Comparison of ENCODE assay signal across 20 cellular contexts in the genomic region with DNA sequence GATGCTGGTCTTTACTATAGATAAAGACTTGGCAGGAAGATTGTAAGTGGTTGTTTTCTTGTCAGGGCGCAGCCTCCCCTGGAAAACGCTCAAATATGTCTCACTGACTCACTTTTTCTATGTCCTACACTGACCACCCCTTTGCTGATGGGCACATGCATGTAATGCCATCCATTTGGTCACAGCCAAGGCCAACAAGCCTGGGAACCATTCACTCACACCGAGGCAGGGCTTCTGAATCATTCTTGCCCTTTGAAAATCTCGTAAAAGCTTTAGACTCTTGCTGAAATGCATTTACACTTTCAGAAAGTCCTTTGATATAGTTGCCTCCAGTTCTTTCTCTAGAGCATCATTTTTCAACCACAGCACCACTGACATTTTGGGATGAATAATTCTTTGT.
A peak's percentile ranks its signal among the peaks of the same experiment; 100 is the strongest.
DNase-seq lines count a peak whose midpoint lies in the region; ATAC-seq, FAIRE-seq and TF ChIP-seq lines count a peak whose summit lies in the region.
"Had no signal": no experiment of that assay in that cellular context is flagged by ENCODE, and none has a peak within 500 bp of the region (broad histone marks: within the 10 kb centered on the region; RNA-seq: fewer than 3 reads in every experiment).

No MANE protein-coding gene starts in this region.

- H4K20me1 ChIP-seq in keratinocyte (ENCODE audit: control insufficient read depth, extremely low read depth, insufficient read depth, low read length): no peaks in the 10 kb centered on the region
- H4K20me1 ChIP-seq: BLaER1 treated with 17β-estradiol and CSF1 and Interleukin-3, amounts not matched to agents 10 nM and 100 nM had no signal

- H3K9me3 ChIP-seq in keratinocyte (ENCODE audit: control insufficient read depth, low read depth, low read length): no peaks in the 10 kb centered on the region
- H3K9me3 ChIP-seq: BLaER1 treated with 17β-estradiol and CSF1 and Interleukin-3, amounts not matched to agents 10 nM and 100 nM had no signal

- ATAC-seq in GM19023 (IDR thresholded peaks at IDR 0.05; ENCODE audit: unreplicated experiment): no peak
- ATAC-seq in GM18858 (IDR thresholded peaks at IDR 0.05; ENCODE audit: unreplicated experiment): no peak
- no peak for ATAC-seq in HG02885 (IDR thresholded peaks at IDR 0.05; ENCODE audit: poor library complexity, unreplicated experiment)

- DNase-seq in AG09309 (ENCODE audit: low read depth) (peak; percentile 38), M059J (ENCODE audit: low read depth) (peak; percentile 77), astrocyte of the hippocampus (ENCODE audit: low read depth, low spot score) (peak; percentile 76), keratinocyte (ENCODE audit: low read depth, low spot score) (no peak), NCI-H2171 treated with DMSO at 0.1 percent for 48 hours (lab: John Stamatoyannopoulos, UW) (no peak)
- DNase-seq: 8988T; CD8-positive, alpha-beta memory T cell; H7; NCI-H1105; NCI-H1694 treated with DMSO at 0.1 percent for 48 hours; NCI-H2107; NCI-H510A treated with DMSO at 0.1 percent for 48 hours; NCI-H82; SHP77 treated with DMSO at 0.1 percent for 48 hours had no signal

- H3K4me1 ChIP-seq in keratinocyte (ENCODE audit: control insufficient read depth, extremely low read depth, insufficient read depth, low read length): peaks cover 49% of the 10 kb centered on the region
- H3K4me1 ChIP-seq: BLaER1 treated with 17β-estradiol and CSF1 and Interleukin-3, amounts not matched to agents 10 nM and 100 nM had no signal

- no peak overlapping the region for H3K4me3 ChIP-seq in AG09309 (ENCODE audit: control insufficient read depth, low read depth, low read length)
- no peak overlapping the region for H3K4me3 ChIP-seq in keratinocyte (ENCODE audit: control insufficient read depth in 2 of 3, extremely low read depth in 1 of 3, insufficient read depth in 2 of 3, low read depth in 1 of 3, low read length in 3 of 3)
- H3K4me3 ChIP-seq: BLaER1 treated with 17β-estradiol and CSF1 and Interleukin-3, amounts not matched to agents 10 nM and 100 nM had no signal

- H3K79me2 ChIP-seq in keratinocyte (ENCODE audit: control insufficient read depth, insufficient read depth, low read length): no peaks in the 10 kb centered on the region

- no peak overlapping the region for H3K9ac ChIP-seq in keratinocyte (ENCODE audit: control insufficient read depth, extremely low read depth, insufficient read depth, low read length)
- H3K9ac ChIP-seq: BLaER1 treated with 17β-estradiol and CSF1 and Interleukin-3, amounts not matched to agents 10 nM and 100 nM had no signal

- dilution Hi-C loops in keratinocyte (cut with MboI; ENCODE audit: extremely low pct_ligation_motif_present, low sequenced_read_pairs): no loop called here

- H3K36me3 ChIP-seq in keratinocyte (ENCODE audit: control insufficient read depth in 2 of 2, extremely low read depth in 1 of 2, insufficient read depth in 2 of 2, low read length in 2 of 2): no peaks in the 10 kb centered on the region
- H3K36me3 ChIP-seq: BLaER1 treated with 17β-estradiol and CSF1 and Interleukin-3, amounts not matched to agents 10 nM and 100 nM had no signal

- peak overlapping the region; percentile 6 for H3K4me2 ChIP-seq in keratinocyte (ENCODE audit: control insufficient read depth, extremely low read depth, insufficient read depth, low read depth, low read length)
- H3K4me2 ChIP-seq: BLaER1 treated with 17β-estradiol and CSF1 and Interleukin-3, amounts not matched to agents 10 nM and 100 nM had no signal

- H2AFZ ChIP-seq in keratinocyte (ENCODE audit: control insufficient read depth, low read length): no peak overlapping the region

- no peak for TF ChIP-seq CTCF in AG09309 (IDR thresholded peaks at IDR 0.05; ENCODE audit: control insufficient read depth, insufficient read depth, low read depth, low read length, missing control alignments)
- TF ChIP-seq CTCF in keratinocyte (optimal IDR thresholded peaks at IDR 0.05 in 1 of 3, IDR thresholded peaks at IDR 0.05 in 1 of 3, conservative IDR thresholded peaks at IDR 0.05 in 1 of 3; ENCODE audit: extremely low read depth in 1 of 3, insufficient read depth in 2 of 3, low read length in 3 of 3): no peak

- no peaks in the 10 kb centered on the region for H3K27me3 ChIP-seq in keratinocyte (ENCODE audit: control insufficient read depth, extremely low read depth, insufficient read depth, low read length)
- H3K27me3 ChIP-seq: BLaER1 treated with 17β-estradiol and CSF1 and Interleukin-3, amounts not matched to agents 10 nM and 100 nM had no signal

- no peaks in the 10 kb centered on the region for H3K9me1 ChIP-seq in keratinocyte (ENCODE audit: control insufficient read depth, extremely low read depth, insufficient read depth, low read length)

- H3K27ac ChIP-seq in keratinocyte (ENCODE audit: control insufficient read depth, insufficient read depth, low read length): no peak overlapping the region
- H3K27ac ChIP-seq: BLaER1 treated with 17β-estradiol and CSF1 and Interleukin-3, amounts not matched to agents 10 nM and 100 nM had no signal

- FAIRE-seq in keratinocyte (lab: Jason Lieb, UNC): no peak
- FAIRE-seq: GM19239, RCC 7860 had no signal

Comparison
In these comparisons a context has a peak if more than half of its experiments do, and no peak if none do; other contexts are left out.
1. DNase-seq: peak in AG09309 (single experiment), M059J (single experiment) and astrocyte of the hippocampus (single experiment); none in keratinocyte (single experiment) and NCI-H2171 treated with DMSO at 0.1 percent for 48 hours (single experiment).